In the genomic region with DNA sequence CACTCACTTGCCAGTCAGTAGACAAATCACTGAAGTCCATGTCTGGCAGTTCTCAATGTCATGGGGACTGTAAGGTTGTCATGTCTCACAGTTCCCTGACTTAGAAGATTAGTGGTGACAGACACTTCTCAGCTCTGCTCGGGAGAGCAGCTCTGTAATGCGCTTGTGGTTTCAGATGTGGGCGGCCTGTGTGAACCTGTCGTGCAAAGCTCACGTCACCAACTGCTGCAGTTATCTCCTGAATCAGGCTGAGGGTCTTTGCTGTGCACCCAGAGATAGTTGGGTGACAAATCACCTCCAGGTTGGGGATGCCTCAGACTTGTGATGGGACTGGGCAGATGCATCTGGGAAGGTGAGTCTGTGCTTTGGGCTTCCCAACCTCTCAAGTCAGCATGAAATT, we compare ENCODE assay signal across 8 cellular contexts. TPM values are rescaled to one million over a fixed set of nuclear protein-coding genes. Genes with fewer than 3 reads are reported as not detected.
A peak's percentile ranks its signal among the peaks of the same experiment; 100 is the strongest.
DNase-seq lines count a peak whose midpoint lies in the region; ATAC-seq and TF ChIP-seq lines count a peak whose summit lies in the region.

Gene IL9R (plus strand): TSS at position 261 of the 400 bp plus-strand sequence. CDS start 64 bp downstream, at position 325.

- no peak within 1 kb of the TSS for H2AFZ ChIP-seq in neural progenitor cell (replicated peaks)

- peak; percentile 79 for ATAC-seq in GM21390 (IDR thresholded peaks at IDR 0.05; ENCODE audit: unreplicated experiment)
- ATAC-seq in HG03575 (IDR thresholded peaks at IDR 0.05; ENCODE audit: extremely low read depth, insufficient number of reproducible peaks, low FRiP score, unreplicated experiment) = peak; percentile 48
- peak; percentile 93 for ATAC-seq in stimulated activated effector memory CD8-positive, alpha-beta T cell treated with anti-CD3 and anti-CD28 coated beads, Interleukin-12 subunit alpha, Interleukin-12 subunit beta, amount 100 ng/mL, for 72 hours

- no peaks in the 10 kb centered on the region for H3K9me3 Mint-ChIP-seq in stimulated activated effector memory CD8-positive, alpha-beta T cell treated with anti-CD3 and anti-CD28 coated beads, Interleukin-12 subunit alpha, Interleukin-12 subunit beta, amount 100 ng/mL, for 72 hours
- peaks cover 10% of the 10 kb centered on the region for H3K9me3 Mint-ChIP-seq in neural progenitor cell

- no peaks in the 10 kb centered on the region for H3K36me3 Mint-ChIP-seq in stimulated activated effector memory CD8-positive, alpha-beta T cell treated with anti-CD3 and anti-CD28 coated beads, Interleukin-12 subunit alpha, Interleukin-12 subunit beta, amount 100 ng/mL, for 72 hours
- no peaks in the 10 kb centered on the region for H3K36me3 Mint-ChIP-seq in neural progenitor cell

- no peak for TF ChIP-seq POLR2A in prostate gland (IDR thresholded peaks at IDR 0.05)
- TF ChIP-seq POLR2A in esophagus squamous epithelium (IDR thresholded peaks at IDR 0.05) = no peak

- no peaks in the 10 kb centered on the region for H3K79me2 ChIP-seq in neural progenitor cell (ENCODE audit: low read depth)

- intact Hi-C loops in prostate gland (cut with DNase I) = no loop called here
- intact Hi-C loops in esophagus squamous epithelium (cut with DNase I) = no loop called here

- H3K27me3 ChIP-seq in prostate gland (replicated peaks; ENCODE audit: insufficient read depth) = no peaks in the 10 kb centered on the region
- no peaks in the 10 kb centered on the region for H3K27me3 ChIP-seq in neural progenitor cell
- no peaks in the 10 kb centered on the region for H3K27me3 ChIP-seq in esophagus squamous epithelium

- no peak within 1 kb of the TSS for H3K9ac ChIP-seq in neural progenitor cell

- peaks cover 35% of the 10 kb centered on the region for H3K4me1 Mint-ChIP-seq in stimulated activated effector memory CD8-positive, alpha-beta T cell treated with anti-CD3 and anti-CD28 coated beads, Interleukin-12 subunit alpha, Interleukin-12 subunit beta, amount 100 ng/mL, for 72 hours
- no peaks in the 10 kb centered on the region for H3K4me1 Mint-ChIP-seq in neural progenitor cell

- H3K4me3 Mint-ChIP-seq in stimulated activated effector memory CD8-positive, alpha-beta T cell treated with anti-CD3 and anti-CD28 coated beads, Interleukin-12 subunit alpha, Interleukin-12 subunit beta, amount 100 ng/mL, for 72 hours = peak within 1 kb of the TSS; percentile 33
- H3K4me3 Mint-ChIP-seq in neural progenitor cell = no peak within 1 kb of the TSS

- H3K36me3 ChIP-seq in prostate gland (no peaks in the 10 kb centered on the region), neural progenitor cell (no peaks in the 10 kb centered on the region), esophagus squamous epithelium (no peaks in the 10 kb centered on the region)

- H3K4me3 ChIP-seq in prostate gland (no peak within 1 kb of the TSS), neural progenitor cell (no peak within 1 kb of the TSS), esophagus squamous epithelium (no peak within 1 kb of the TSS)

- H3K27ac Mint-ChIP-seq in stimulated activated effector memory CD8-positive, alpha-beta T cell treated with anti-CD3 and anti-CD28 coated beads, Interleukin-12 subunit alpha, Interleukin-12 subunit beta, amount 100 ng/mL, for 72 hours = peak within 1 kb of the TSS; percentile 77
- H3K27ac Mint-ChIP-seq in neural progenitor cell = no peak within 1 kb of the TSS

- DNase-seq in activated naive CD4-positive, alpha-beta T cell treated with anti-CD3 and anti-CD28 coated beads, Interleukin-2, amount 50 U/mL, for 16 hours = peak; percentile 24
- peak in 1 of 2 donors; percentile 78 for DNase-seq in stimulated activated effector memory CD8-positive, alpha-beta T cell treated with anti-CD3 and anti-CD28 coated beads, Interleukin-12 subunit alpha, Interleukin-12 subunit beta, amount 100 ng/mL, for 72 hours (ENCODE audit: low spot score in 2 of 2)
- no peak for DNase-seq in NCI-H1694 (lab: John Stamatoyannopoulos, UW)
- DNase-seq in prostate gland (ENCODE audit: low spot score) = no peak
- no peak for DNase-seq in neural progenitor cell (ENCODE audit: low spot score)
- no peak for DNase-seq in esophagus squamous epithelium (lab: John Stamatoyannopoulos, UW)

- TF ChIP-seq CTCF in prostate gland (IDR thresholded peaks at IDR 0.05) (no peak), neural progenitor cell (IDR thresholded peaks at IDR 0.05) (no peak), esophagus squamous epithelium (IDR thresholded peaks at IDR 0.05) (no peak)

- H3K4me2 ChIP-seq in neural progenitor cell = no peak within 1 kb of the TSS

- H3K9me3 ChIP-seq in prostate gland = no peaks in the 10 kb centered on the region
- H3K9me3 ChIP-seq in neural progenitor cell (ENCODE audit: low read depth) = peaks cover 5% of the 10 kb centered on the region
- H3K9me3 ChIP-seq in esophagus squamous epithelium = no peaks in the 10 kb centered on the region

- H3K27ac ChIP-seq in prostate gland (no peak within 1 kb of the TSS), neural progenitor cell (no peak within 1 kb of the TSS), esophagus squamous epithelium (no peak within 1 kb of the TSS)

- 76% methylated on average over 5 of the region's 5 CpGs for whole genome bisulfite sequencing in prostate gland
- no CpG with 5 or more reads among the region's 5 CpGs for WGBS in esophagus squamous epithelium, 2 donors

- H3K4me1 ChIP-seq in prostate gland (replicated peaks) = no peaks in the 10 kb centered on the region
- no peaks in the 10 kb centered on the region for H3K4me1 ChIP-seq in neural progenitor cell
- no peaks in the 10 kb centered on the region for H3K4me1 ChIP-seq in esophagus squamous epithelium

- no peaks in the 10 kb centered on the region for H4K20me1 ChIP-seq in neural progenitor cell (ENCODE audit: low read depth)

- no peaks in the 10 kb centered on the region for H3F3A ChIP-seq in neural progenitor cell (ENCODE audit: low read depth)

- peaks cover 3% of the 10 kb centered on the region for H3K27me3 Mint-ChIP-seq in neural progenitor cell (ENCODE audit: insufficient read depth, low read depth)

RNA-seq across cellular contexts. Expression of gene IL9R, which starts in this region (rescaled TPM):
- total RNA-seq in prostate gland = under 1 TPM in 1 of 2 donors, not detected in 1; 0.23 TPM
- 0.25 TPM in 1 of 2 replicates, not detected in the other for total RNA-seq in neural progenitor cell (ENCODE audit: low replicate concordance)
- 1 to 10 TPM in 1 of 4 donors, under 1 TPM in 1, not detected in 2; 0.57 to 1.4 TPM for total RNA-seq in esophagus squamous epithelium
